Comparison of ENCODE assay signal across 7 cellular contexts in the genomic region with DNA sequence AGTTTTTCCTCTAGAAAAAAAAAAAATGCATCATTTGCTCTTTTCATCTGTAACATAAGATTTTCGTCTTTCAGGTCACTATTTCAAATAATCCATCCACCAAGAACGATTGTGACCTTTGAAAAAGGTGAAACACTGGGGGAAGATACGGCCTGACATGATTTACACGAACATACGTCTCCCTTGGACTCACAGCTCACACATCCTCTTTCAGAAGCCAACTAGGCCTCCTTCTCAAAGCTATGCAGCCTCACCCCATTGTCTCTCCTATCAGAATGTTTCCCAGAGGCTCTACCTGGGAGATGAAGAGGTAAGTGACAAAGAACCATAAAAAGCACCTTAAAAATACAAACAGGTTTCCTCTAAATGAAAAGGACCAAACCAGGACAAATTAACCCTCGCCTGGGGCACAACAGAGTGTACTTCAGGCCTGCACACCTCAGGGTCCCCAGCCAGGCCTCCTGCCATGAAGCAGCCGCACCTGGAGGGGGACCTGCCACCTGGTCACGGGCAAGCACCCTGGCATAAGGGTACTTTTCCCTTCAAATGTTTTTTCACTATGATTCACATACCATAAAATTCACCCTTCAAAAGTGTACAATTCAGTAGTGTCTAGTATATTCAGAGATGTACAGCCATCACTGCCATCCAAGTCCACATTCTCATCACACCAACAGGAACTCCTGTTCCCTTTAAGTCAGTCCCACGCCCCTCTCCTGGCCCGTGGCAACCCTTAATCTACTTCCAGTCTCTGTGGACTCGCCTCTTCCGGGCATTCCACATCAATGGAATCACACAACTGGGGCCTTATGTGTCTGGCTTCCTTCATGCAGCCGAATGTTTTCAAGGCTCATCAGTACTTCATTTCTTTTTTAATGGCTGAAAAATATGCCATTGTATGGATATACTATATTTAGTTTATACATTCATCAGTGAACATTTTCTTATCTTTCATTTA. TPM values are rescaled to one million over a fixed set of nuclear protein-coding genes. Genes with fewer than 3 reads are reported as not detected.
DNase-seq lines count a peak whose midpoint lies in the region; ATAC-seq and TF ChIP-seq lines count a peak whose summit lies in the region.

No MANE protein-coding gene starts in this region.

- intact Hi-C loops in posterior cingulate gyrus (cut with DNase I): no loop called here

- H3K4me3 ChIP-seq in foreskin fibroblast (ENCODE audit: low read depth in 1 of 2, low read length in 2 of 2): no peak overlapping the region

- H3K4me1 Mint-ChIP-seq in stimulated activated effector memory CD8-positive, alpha-beta T cell treated with anti-CD3 and anti-CD28 coated beads, Interleukin-12 subunit alpha, Interleukin-12 subunit beta, amount 100 ng/mL, for 72 hours: peaks cover 63% of the 10 kb centered on the region

- DNase-seq in RPMI7951 (ENCODE audit: low read depth) (peak; percentile 64), foreskin fibroblast (peak; percentile 67 to 72), posterior cingulate gyrus (no peak), AML-193 (lab: John Stamatoyannopoulos, UW) (no peak)
- DNase-seq in stimulated activated effector memory CD8-positive, alpha-beta T cell treated with anti-CD3 and anti-CD28 coated beads, Interleukin-12 subunit alpha, Interleukin-12 subunit beta, amount 100 ng/mL, for 72 hours (ENCODE audit: low spot score in 2 of 2): no peak

- peaks cover 72% of the 10 kb centered on the region for H3K36me3 Mint-ChIP-seq in stimulated activated effector memory CD8-positive, alpha-beta T cell treated with anti-CD3 and anti-CD28 coated beads, Interleukin-12 subunit alpha, Interleukin-12 subunit beta, amount 100 ng/mL, for 72 hours

- peak overlapping the region; percentile 70 for H3K4me3 Mint-ChIP-seq in stimulated activated effector memory CD8-positive, alpha-beta T cell treated with anti-CD3 and anti-CD28 coated beads, Interleukin-12 subunit alpha, Interleukin-12 subunit beta, amount 100 ng/mL, for 72 hours

- ATAC-seq in GM18519 (IDR thresholded peaks at IDR 0.05; ENCODE audit: low FRiP score, unreplicated experiment): peak; percentile 25
- ATAC-seq in HG02678 (IDR thresholded peaks at IDR 0.05; ENCODE audit: unreplicated experiment): peak; percentile 34
- ATAC-seq in stimulated activated effector memory CD8-positive, alpha-beta T cell treated with anti-CD3 and anti-CD28 coated beads, Interleukin-12 subunit alpha, Interleukin-12 subunit beta, amount 100 ng/mL, for 72 hours: no peak

- H3K27ac Mint-ChIP-seq in stimulated activated effector memory CD8-positive, alpha-beta T cell treated with anti-CD3 and anti-CD28 coated beads, Interleukin-12 subunit alpha, Interleukin-12 subunit beta, amount 100 ng/mL, for 72 hours: peak overlapping the region; percentile 92

- TF ChIP-seq CTCF in foreskin fibroblast (IDR thresholded peaks at IDR 0.05; ENCODE audit: low read depth, low read length): no peak

- H3K9me3 Mint-ChIP-seq in stimulated activated effector memory CD8-positive, alpha-beta T cell treated with anti-CD3 and anti-CD28 coated beads, Interleukin-12 subunit alpha, Interleukin-12 subunit beta, amount 100 ng/mL, for 72 hours: no peaks in the 10 kb centered on the region

RNA-seq across cellular contexts. Expression of a gene that starts 5.4 kb away (rescaled TPM):
- 22.2 and 23.2 TPM in 2 replicates for total RNA-seq in RPMI7951 (2014; rRNA removed; shearing (Covaris generic))

RNA-seq across cellular contexts. Expression of a gene that starts 34.9 kb away (rescaled TPM):
- total RNA-seq in RPMI7951 (2014; rRNA removed; shearing (Covaris generic)): not detected in 2 replicates

Comparison
In these comparisons a context has a peak if more than half of its experiments do, and no peak if none do; other contexts are left out.
1. DNase-seq: peak in RPMI7951 (single experiment) and foreskin fibroblast (2 of 2); none in stimulated activated effector memory CD8-positive, alpha-beta T cell treated with anti-CD3 and anti-CD28 coated beads, Interleukin-12 subunit alpha, Interleukin-12 subunit beta, amount 100 ng/mL, for 72 hours (0 of 2), posterior cingulate gyrus (0 of 10) and AML-193 (0 of 2).